In the genomic region with DNA sequence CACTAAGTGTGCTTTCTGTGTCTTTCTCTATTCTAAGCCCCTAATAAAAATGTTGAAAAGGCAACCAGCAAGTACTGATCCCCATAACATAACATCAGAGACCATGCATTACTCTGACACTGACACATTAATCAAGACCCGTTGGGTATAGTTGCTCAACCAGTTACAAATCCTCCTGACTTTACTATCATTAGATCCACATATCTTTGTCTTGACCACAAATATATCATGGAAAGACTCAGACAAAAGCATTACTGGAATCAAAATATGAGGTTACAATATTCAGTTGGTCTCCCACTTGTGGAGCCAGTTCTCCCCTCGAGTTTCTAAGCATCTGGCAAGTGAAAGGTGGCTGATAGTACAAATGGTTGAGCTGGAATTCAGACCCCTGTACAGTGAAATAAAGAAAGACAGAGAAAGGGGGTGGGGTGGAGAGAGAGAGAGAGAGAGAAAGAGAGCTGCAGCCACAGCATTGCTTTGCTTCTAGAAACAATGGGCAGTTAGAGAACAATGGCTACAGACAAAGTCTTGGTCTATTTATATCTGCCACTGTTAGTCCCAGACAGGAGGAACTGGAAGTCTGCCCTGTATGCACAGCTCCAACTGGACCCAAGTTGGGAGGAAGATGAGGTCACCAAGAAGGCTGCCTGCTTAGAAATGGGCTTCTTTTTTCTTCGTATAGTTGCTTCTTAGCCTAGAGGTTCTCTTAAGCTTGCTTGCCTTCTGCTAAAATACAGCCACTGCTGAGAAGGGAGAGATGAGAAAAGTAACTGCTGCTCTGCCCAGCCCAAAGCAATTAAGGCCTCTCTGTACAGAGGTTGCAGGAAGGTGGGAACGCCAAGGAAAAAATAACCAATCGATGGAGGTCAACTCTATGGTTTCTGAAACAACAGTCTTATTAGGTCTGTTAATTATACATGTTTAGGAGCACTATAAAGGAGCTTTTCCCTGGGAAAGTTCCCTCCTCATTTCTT, we compare ENCODE assay signal across 9 cellular contexts.
DNase-seq lines count a peak whose midpoint lies in the region; ATAC-seq, FAIRE-seq and TF ChIP-seq lines count a peak whose summit lies in the region.
"Had no signal": no experiment of that assay in that cellular context is flagged by ENCODE, and none has a peak within 500 bp of the region (broad histone marks: within the 10 kb centered on the region; RNA-seq: fewer than 3 reads in every experiment).

No MANE protein-coding gene starts in this region.

- peaks cover 96% of the 10 kb centered on the region for H3K4me1 Mint-ChIP-seq in activated CD4-positive, alpha-beta T cell treated with anti-CD3 and anti-CD28 coated beads, Interleukin-2, amount 10 ng/mL, durations not matched to agents 7 days and 5 days

- H3K4me3 Mint-ChIP-seq in activated CD4-positive, alpha-beta T cell treated with anti-CD3 and anti-CD28 coated beads, Interleukin-2, amount 10 ng/mL, durations not matched to agents 7 days and 5 days: peak overlapping the region; percentile 69

- peaks cover 5 to 8% of the 10 kb centered on the region in 2 experiments for H3K36me3 ChIP-seq in GM12878 (ENCODE audit: control insufficient read depth in 2 of 2, insufficient read depth in 2 of 2, low read length in 1 of 2)
- H3K36me3 ChIP-seq in left lung: no peaks in the 10 kb centered on the region
- H3K36me3 ChIP-seq in thymus (ENCODE audit: control insufficient read depth, insufficient read depth): peaks cover 44% of the 10 kb centered on the region

- ATAC-seq in GM12878: no peak; the same call in 2 of the 3 replicates
- peak; percentile 35 for ATAC-seq in left lung

- SMC1A ChIA-PET in GM12878 (lab: Charles Lee; ENCODE audit: uncharacterized antibody, unreplicated experiment): interaction anchor here (1.1 to 7.1 kb wide), 11 partner anchors 9 to 211 kb away, joined by 3 to 82 read pairs (median 4); no protein-coding TSS in a partner anchor

- no peak for FAIRE-seq in GM12878 (lab: Jason Lieb, UNC)

- BruUV-seq in GM12878 (replicated peaks; lab: Mats Ljungman, UMichigan): no TSS peak

- DNase-seq in activated CD4-positive, alpha-beta T cell treated with anti-CD3 and anti-CD28 coated beads, Interleukin-2, amount 10 ng/mL, durations not matched to agents 7 days and 5 days: no peak
- no peak for DNase-seq in activated CD4-positive, alpha-beta T cell treated with anti-CD3 and anti-CD28 coated beads, Interleukin-2, amount 50 U/mL, for 4 hours
- DNase-seq in GM12878 (ENCODE audit: low read depth, low spot score) (no peak), left lung (no peak), NCI-H2081 (lab: John Stamatoyannopoulos, UW) (no peak), NCI-H748 treated with DMSO at 0.1 percent for 48 hours (lab: John Stamatoyannopoulos, UW) (no peak), cerebellar nuclear complex (lab: John Stamatoyannopoulos, UW) (no peak)
- DNase-seq: T1000 had no signal

- H3K9me3 ChIP-seq in GM12878 (replicated peaks; ENCODE audit: control insufficient read depth, insufficient read depth, low read length): no peaks in the 10 kb centered on the region
- no peaks in the 10 kb centered on the region for H3K9me3 ChIP-seq in left lung
- no peaks in the 10 kb centered on the region for H3K9me3 ChIP-seq in thymus (ENCODE audit: control insufficient read depth)

- H2AFZ ChIP-seq in GM12878 (ENCODE audit: control insufficient read depth, low read depth, low read length): no peak overlapping the region

- H3K4me1 ChIP-seq in GM12878 (ENCODE audit: control insufficient read depth, insufficient read depth, low read length) (peaks cover 44% of the 10 kb centered on the region), left lung (peaks cover 66 to 100% of the 10 kb centered on the region in 2 donors), thymus (ENCODE audit: control insufficient read depth, insufficient read depth, low read length) (peaks cover 72% of the 10 kb centered on the region)

- H4K20me1 ChIP-seq in GM12878 (ENCODE audit: control insufficient read depth, insufficient read depth): no peaks in the 10 kb centered on the region

- 45% methylated on average over 5 of the region's 5 CpGs for WGBS in GM12878 (ENCODE audit: insufficient coverage, insufficient replicate concordance, low lambda C conversion rate, missing lambda C conversion rate)
- WGBS in thymus: 86% methylated on average over 5 of the region's 5 CpGs

- H3K4me3 ChIP-seq in GM12878: 0 out of 2 replicates have a peak overlapping the region, but pooled peaks have one; percentile 21
- no peak overlapping the region for H3K4me3 ChIP-seq in left lung
- peak overlapping the region; percentile 24 for H3K4me3 ChIP-seq in thymus (ENCODE audit: low read length)

- H3K36me3 Mint-ChIP-seq in activated CD4-positive, alpha-beta T cell treated with anti-CD3 and anti-CD28 coated beads, Interleukin-2, amount 10 ng/mL, durations not matched to agents 7 days and 5 days (ENCODE audit: low read depth): peaks cover 89% of the 10 kb centered on the region

- intact Hi-C loops in GM12878 (cut with micrococcal nuclease; ENCODE audit: unreplicated experiment) (no loop called here), left lung (cut with DNase I) (no loop called here)

- RAD21 ChIA-PET in GM12878 (lab: Charles Lee; ENCODE audit: unreplicated experiment): interaction anchor here (1.0 to 1.6 kb wide), 3 partner anchors 16 to 130 kb away, joined by 3 to 5 read pairs (median 5); no protein-coding TSS in a partner anchor

- H3K27me3 Mint-ChIP-seq in activated CD4-positive, alpha-beta T cell treated with anti-CD3 and anti-CD28 coated beads, Interleukin-2, amount 10 ng/mL, durations not matched to agents 7 days and 5 days: no peaks in the 10 kb centered on the region

- H3K4me2 ChIP-seq in GM12878 (ENCODE audit: control insufficient read depth, insufficient read depth): peak overlapping the region; percentile 15; the same call in 1 of the 2 replicates

- TF ChIP-seq RAD21 in GM12878 (IDR thresholded peaks at IDR 0.05; ENCODE audit: insufficient read depth, low read depth, low read length): no peak

- H3K9me3 Mint-ChIP-seq in activated CD4-positive, alpha-beta T cell treated with anti-CD3 and anti-CD28 coated beads, Interleukin-2, amount 10 ng/mL, durations not matched to agents 7 days and 5 days: no peaks in the 10 kb centered on the region

- no peak for TF ChIP-seq CTCF in GM12878 (IDR thresholded peaks at IDR 0.05 in 2 of 3, conservative IDR thresholded peaks at IDR 0.05 in 1 of 3; ENCODE audit: control insufficient read depth in 2 of 3, extremely low read depth in 1 of 3, insufficient read depth in 1 of 3, low read depth in 3 of 3, low read length in 3 of 3)
- no peak for TF ChIP-seq CTCF in left lung (IDR thresholded peaks at IDR 0.05)

- peaks cover 98% of the 10 kb centered on the region for H3K79me2 ChIP-seq in GM12878 (ENCODE audit: control insufficient read depth, insufficient read depth, low read length)

- peak overlapping the region; percentile 89 for H3K27ac Mint-ChIP-seq in activated CD4-positive, alpha-beta T cell treated with anti-CD3 and anti-CD28 coated beads, Interleukin-2, amount 10 ng/mL, durations not matched to agents 7 days and 5 days

- no peak for TF ChIP-seq EP300 in GM12878 (IDR thresholded peaks at IDR 0.05; ENCODE audit: borderline replicate concordance in 1 of 2, control insufficient read depth in 1 of 2, low read depth in 2 of 2, low read length in 2 of 2)

- CTCF ChIA-PET in activated CD4-positive, alpha-beta T cell treated with anti-CD3 and anti-CD28 coated beads, Interleukin-2, amount 10 ng/mL, durations not matched to agents 7 days and 5 days (lab: Charles Lee): interaction anchor here (1.0 to 3.6 kb wide), 13 partner anchors 10 to 329 kb away, joined by 3 to 13 read pairs (median 5); no protein-coding TSS in a partner anchor
- CTCF ChIA-PET in GM12878 (lab: Yijun Ruan, JAX): interaction anchor here (0.9 to 1.2 kb wide), 5 partner anchors 10 to 17 kb away, joined by 3 to 5 read pairs (median 3); no protein-coding TSS in a partner anchor

- POLR2A ChIA-PET in activated CD4-positive, alpha-beta T cell treated with anti-CD3 and anti-CD28 coated beads, Interleukin-2, amount 10 ng/mL, durations not matched to agents 7 days and 5 days (lab: Charles Lee): interaction anchor here (0.7 to 1.1 kb wide), 2 partner anchors 39 to 83 kb away, joined by 3 read pairs; no protein-coding TSS in a partner anchor
- POLR2A ChIA-PET in GM12878 (lab: Charles Lee): interaction anchor here (0.6 to 1.6 kb wide), 9 partner anchors 10 to 123 kb away, joined by 3 to 6 read pairs (median 4); no protein-coding TSS in a partner anchor

- no peak for TF ChIP-seq POLR2A in GM12878 (IDR thresholded peaks at IDR 0.05; ENCODE audit: low read depth, low read length)

- no peak overlapping the region for H3K9ac ChIP-seq in GM12878 (ENCODE audit: control insufficient read depth, insufficient read depth, low read length)

- in situ Hi-C loops in GM12878 (cut with MboI): no loop called here

- H3K27ac ChIP-seq in GM12878 (ENCODE audit: control insufficient read depth, insufficient read depth): no peak overlapping the region
- H3K27ac ChIP-seq in left lung: peak overlapping the region; percentile 63 to 83
- H3K27ac ChIP-seq in thymus (ENCODE audit: low read depth): peak overlapping the region; percentile 33

- H3K27me3 ChIP-seq in GM12878 (replicated peaks in 1 of 2; ENCODE audit: control insufficient read depth in 2 of 2, insufficient read depth in 2 of 2, low read length in 1 of 2): no peaks in the 10 kb centered on the region
- H3K27me3 ChIP-seq in left lung: no peaks in the 10 kb centered on the region
- no peaks in the 10 kb centered on the region for H3K27me3 ChIP-seq in thymus (ENCODE audit: control insufficient read depth, insufficient read depth)

TF ChIP-seq in GM12878, 131 proteins besides CTCF, POLR2A, EP300 and RAD21:
- TF ChIP-seq ZNF207 (IDR thresholded peaks at IDR 0.05; ENCODE audit: borderline replicate concordance) (no peak), SREBF1 (IDR thresholded peaks at IDR 0.05; ENCODE audit: low read length) (no peak), EED (IDR thresholded peaks at IDR 0.05; ENCODE audit: low read depth) (peak; percentile 68), IKZF2 (IDR thresholded peaks at IDR 0.05) (peak in 1 of 2 experiments; percentile 40; a peak in 2 of 4 replicates), RUNX3 (IDR thresholded peaks at IDR 0.05; ENCODE audit: low read length) (0 out of 2 replicates have a peak, but pooled peaks have one; percentile 11), IKZF1 (conservative IDR thresholded peaks at IDR 0.05) (0 out of 2 replicates have a peak, but pooled peaks have one; percentile 12)
TF ChIP-seq in GM12878: peak in this region for 4.

Comparison
In these comparisons a context has a peak if more than half of its experiments do, and no peak if none do; other contexts are left out.
1. H3K4me3 ChIP-seq: peak in GM12878 (single experiment) and thymus (single experiment); none in left lung (0 of 2).